ENCODE assay signal across 12 cellular contexts in genomic region chr9:96852676-96853075, GRCh38. TPM values are rescaled to one million over a fixed set of nuclear protein-coding genes. Genes with fewer than 3 reads are reported as not detected.
DNase-seq lines count a peak whose midpoint lies in the region; ATAC-seq, FAIRE-seq and TF ChIP-seq lines count a peak whose summit lies in the region.
"Had no signal": no experiment of that assay in that cellular context is flagged by ENCODE, and none has a peak within 500 bp of the region (broad histone marks: within the 10 kb centered on the region; RNA-seq: fewer than 3 reads in every experiment).

No MANE protein-coding gene starts in this region.

- H3K27ac ChIP-seq in HepG2 (ENCODE audit: extremely low read length, insufficient read depth, low read length) (no peak overlapping the region), right lobe of liver (no peak overlapping the region), keratinocyte (ENCODE audit: control insufficient read depth, insufficient read depth, low read length) (no peak overlapping the region)

- DNase-seq in HepG2 (ENCODE audit: low spot score) (no peak), right lobe of liver (no peak), keratinocyte (ENCODE audit: low read depth, low spot score) (no peak), type B pancreatic cell (ENCODE audit: extremely low spot score, unreplicated experiment) (no peak), NCI-H1694 (lab: John Stamatoyannopoulos, UW) (no peak), NCI-H2171 (lab: John Stamatoyannopoulos, UW) (no peak)
- no peak for DNase-seq in activated CD8-positive, alpha-beta T cell treated with anti-CD3 and anti-CD28 coated beads for 36 hours
- DNase-seq: cortex of kidney, NCI-H1417, occipital lobe had no signal

- peak overlapping the region; percentile 87 for H3K4me2 ChIP-seq in HepG2 (ENCODE audit: low read depth, low read length)
- peak overlapping the region; percentile 98 for H3K4me2 ChIP-seq in keratinocyte (ENCODE audit: control insufficient read depth, extremely low read depth, insufficient read depth, low read depth, low read length)

- H3K27me3 Mint-ChIP-seq in activated CD8-positive, alpha-beta T cell treated with anti-CD3 and anti-CD28 coated beads for 36 hours, result peaks cover 15% of the 10 kb centered on the region
- H3K27me3 Mint-ChIP-seq in type B pancreatic cell, result no peaks in the 10 kb centered on the region

- no peaks in the 10 kb centered on the region for H3K27me3 ChIP-seq in HepG2 (ENCODE audit: control insufficient read depth in 1 of 2, insufficient read depth in 2 of 2, low read length in 2 of 2)
- H3K27me3 ChIP-seq in right lobe of liver, result no peaks in the 10 kb centered on the region
- H3K27me3 ChIP-seq in keratinocyte (ENCODE audit: control insufficient read depth, extremely low read depth, insufficient read depth, low read length), result no peaks in the 10 kb centered on the region

- peaks cover 8% of the 10 kb centered on the region for H3K9me3 ChIP-seq in HepG2 (ENCODE audit: low read length)
- H3K9me3 ChIP-seq in right lobe of liver, result no peaks in the 10 kb centered on the region
- H3K9me3 ChIP-seq in keratinocyte (ENCODE audit: control insufficient read depth, low read depth, low read length), result no peaks in the 10 kb centered on the region

- TF ChIP-seq POLR2A in HepG2 (IDR thresholded peaks at IDR 0.05; ENCODE audit: insufficient read depth in 1 of 2, low read depth in 2 of 2, low read length in 2 of 2) (no peak), right lobe of liver (IDR thresholded peaks at IDR 0.05) (no peak)

- TF ChIP-seq RAD21 in HepG2 (CRISPR knock-in tag; IDR thresholded peaks at IDR 0.05), result no peak

- 54% methylated on average over 4 of the region's 4 CpGs for WGBS in HepG2 (ENCODE audit: low lambda C conversion rate)
- 92% methylated on average over 4 of the region's 4 CpGs for WGBS in right lobe of liver (ENCODE audit: insufficient coverage, low coverage, low lambda C conversion rate, missing lambda C conversion rate)

- H3K36me3 Mint-ChIP-seq in activated CD8-positive, alpha-beta T cell treated with anti-CD3 and anti-CD28 coated beads for 36 hours (ENCODE audit: low read depth), result peaks cover 34% of the 10 kb centered on the region
- peaks cover 29% of the 10 kb centered on the region for H3K36me3 Mint-ChIP-seq in type B pancreatic cell

- POLR2A ChIA-PET in HepG2 (lab: Yijun Ruan, JAX), result no interaction called here
- POLR2A ChIA-PET in activated CD8-positive, alpha-beta T cell treated with anti-CD3 and anti-CD28 coated beads for 36 hours (lab: Charles Lee), result no interaction called here

- peaks cover 63% of the 10 kb centered on the region for H3K4me1 Mint-ChIP-seq in activated CD8-positive, alpha-beta T cell treated with anti-CD3 and anti-CD28 coated beads for 36 hours (ENCODE audit: low read depth)
- H3K4me1 Mint-ChIP-seq in type B pancreatic cell (ENCODE audit: unreplicated experiment), result peaks cover 34% of the 10 kb centered on the region

- H3K27ac Mint-ChIP-seq in activated CD8-positive, alpha-beta T cell treated with anti-CD3 and anti-CD28 coated beads for 36 hours, result no peak overlapping the region
- no peak overlapping the region for H3K27ac Mint-ChIP-seq in type B pancreatic cell

- TF ChIP-seq EP300 in HepG2 (IDR thresholded peaks at IDR 0.05; ENCODE audit: low read depth in 2 of 2, low read length in 2 of 2), result no peak
- TF ChIP-seq EP300 in HepG2 (CRISPR knock-in tag; IDR thresholded peaks at IDR 0.05; ENCODE audit: borderline replicate concordance), result no peak

- in situ Hi-C loops in HepG2 (cut with HindIII; ENCODE audit: extremely low pct_ligation_motif_present, low pct_unique_long_range_greater_than_20kb), result loop anchor here (10.0 to 25.0 kb wide), 2 partner anchors 542 to 760 kb away; no protein-coding TSS in a partner anchor

- peaks cover 3% of the 10 kb centered on the region for H3K9me1 ChIP-seq in keratinocyte (ENCODE audit: control insufficient read depth, extremely low read depth, insufficient read depth, low read length)

- H2AFZ ChIP-seq in HepG2 (ENCODE audit: low read length) (no peak overlapping the region), keratinocyte (ENCODE audit: control insufficient read depth, low read length) (no peak overlapping the region)

- ATAC-seq in HepG2 (no peak), right lobe of liver (no peak), GM21526 (IDR thresholded peaks at IDR 0.05; ENCODE audit: low FRiP score, unreplicated experiment) (no peak)
- ATAC-seq in activated CD8-positive, alpha-beta T cell treated with anti-CD3 and anti-CD28 coated beads for 36 hours, result no peak

- H3K79me2 ChIP-seq in HepG2 (ENCODE audit: insufficient read depth, low read length), result peaks cover 51% of the 10 kb centered on the region
- peaks cover 39% of the 10 kb centered on the region for H3K79me2 ChIP-seq in keratinocyte (ENCODE audit: control insufficient read depth, insufficient read depth, low read length)

- H4K20me1 ChIP-seq in HepG2 (ENCODE audit: insufficient read depth, low read length) (0 out of 2 replicates have a peak, but pooled peaks cover 6% of the 10 kb centered on the region), keratinocyte (ENCODE audit: control insufficient read depth, extremely low read depth, insufficient read depth, low read length) (peaks cover 3% of the 10 kb centered on the region)

- intact Hi-C loops in HepG2 (cut with micrococcal nuclease; ENCODE audit: unreplicated experiment), result loop anchor here (10.0 kb wide), 1 partner anchor 382 kb away; no protein-coding TSS in a partner anchor
- intact Hi-C loops in right lobe of liver (cut with DNase I), result no loop called here
- intact Hi-C loops in activated CD8-positive, alpha-beta T cell treated with anti-CD3 and anti-CD28 coated beads for 36 hours (cut with micrococcal nuclease), result loop anchor here (10.0 kb wide), 1 partner anchor 262 kb away; no protein-coding TSS in a partner anchor

- peak overlapping the region; percentile 82; the same call in 1 of the 2 replicates for H3K9ac ChIP-seq in HepG2 (ENCODE audit: insufficient read depth, low read depth, low read length)
- H3K9ac ChIP-seq in keratinocyte (ENCODE audit: control insufficient read depth, extremely low read depth, insufficient read depth, low read length), result no peak overlapping the region

- no peak for TF ChIP-seq CTCF in HepG2 (CRISPR knock-in tag; IDR thresholded peaks at IDR 0.05)
- TF ChIP-seq CTCF in right lobe of liver (IDR thresholded peaks at IDR 0.05), result no peak
- TF ChIP-seq CTCF in activated CD8-positive, alpha-beta T cell treated with anti-CD3 and anti-CD28 coated beads for 36 hours (IDR thresholded peaks at IDR 0.05), result no peak
- TF ChIP-seq CTCF in keratinocyte (optimal IDR thresholded peaks at IDR 0.05 in 1 of 3, IDR thresholded peaks at IDR 0.05 in 1 of 3, conservative IDR thresholded peaks at IDR 0.05 in 1 of 3; ENCODE audit: extremely low read depth in 1 of 3, insufficient read depth in 2 of 3, low read length in 3 of 3), result no peak
- no peak for TF ChIP-seq CTCF in type B pancreatic cell (conservative IDR thresholded peaks at IDR 0.05)

- H3K36me3 ChIP-seq in HepG2 (replicated peaks in 1 of 2; ENCODE audit: control insufficient read depth in 1 of 2, insufficient read depth in 2 of 2, low read length in 2 of 2) (peaks cover 2 to 4% of the 10 kb centered on the region in 2 experiments; a peak in 2 of 5 replicates), right lobe of liver (no peaks in the 10 kb centered on the region), keratinocyte (ENCODE audit: control insufficient read depth in 2 of 2, extremely low read depth in 1 of 2, insufficient read depth in 2 of 2, low read length in 2 of 2) (no peaks in the 10 kb centered on the region)

- H3K4me3 ChIP-seq in HepG2 (replicated peaks in 1 of 3; ENCODE audit: insufficient read depth in 1 of 3, low read depth in 2 of 3, low read length in 3 of 3) (peak overlapping the region; percentile 78 to 84 (median 83); a peak in 5 of 6 replicates), right lobe of liver (no peak overlapping the region), keratinocyte (ENCODE audit: control insufficient read depth in 2 of 3, extremely low read depth in 1 of 3, insufficient read depth in 2 of 3, low read depth in 1 of 3, low read length in 3 of 3) (peak overlapping the region in 2 of 3 experiments; percentile 88 to 90)

- FAIRE-seq in HepG2 (lab: Jason Lieb, UNC) (no peak), keratinocyte (lab: Jason Lieb, UNC) (no peak)
- FAIRE-seq: RCC 7860 had no signal

- dilution Hi-C loops in keratinocyte (cut with MboI; ENCODE audit: extremely low pct_ligation_motif_present, low sequenced_read_pairs), result no loop called here

- peaks cover 57% of the 10 kb centered on the region for H3K4me1 ChIP-seq in HepG2 (ENCODE audit: insufficient read depth, low read length)
- H3K4me1 ChIP-seq in right lobe of liver, result peaks cover 0 to 35% (median 10%) of the 10 kb centered on the region in 4 donors
- H3K4me1 ChIP-seq in keratinocyte (ENCODE audit: control insufficient read depth, extremely low read depth, insufficient read depth, low read length), result peaks cover 25% of the 10 kb centered on the region

- BruUV-seq in HepG2 (replicated peaks; lab: Mats Ljungman, UMichigan), result no TSS peak

- peaks cover 8% of the 10 kb centered on the region for H3K9me3 Mint-ChIP-seq in activated CD8-positive, alpha-beta T cell treated with anti-CD3 and anti-CD28 coated beads for 36 hours
- H3K9me3 Mint-ChIP-seq in type B pancreatic cell, result no peaks in the 10 kb centered on the region

- H3K4me3 Mint-ChIP-seq in activated CD8-positive, alpha-beta T cell treated with anti-CD3 and anti-CD28 coated beads for 36 hours, result peak overlapping the region; percentile 96
- H3K4me3 Mint-ChIP-seq in type B pancreatic cell, result peak overlapping the region; percentile 100

- CTCF ChIA-PET in HepG2 (lab: Yijun Ruan, JAX; ENCODE audit: low intra/inter-chr PET ratio, low total read pairs), result no interaction called here
- CTCF ChIA-PET in activated CD8-positive, alpha-beta T cell treated with anti-CD3 and anti-CD28 coated beads for 36 hours (lab: Charles Lee), result interaction anchor here (0.6 kb wide), 1 partner anchor 186 kb away, joined by 3 read pairs; no protein-coding TSS in a partner anchor

RNA-seq across cellular contexts. Expression of gene ZNF782, which starts 1.6 kb away (rescaled TPM):
- total RNA-seq in HepG2 (2016; rRNA removed; fragmentation: Illumina TruSeq; extraction: Trizol), result 4.7 and 4.9 TPM in 2 replicates
- total RNA-seq in HepG2 (2016; cell fraction: cytosol; rRNA removed; fragmentation: Illumina TruSeq; extraction: Trizol; ENCODE audit: low read depth), result 0.88 and 2.2 TPM in 2 replicates
- 3.9 and 5.8 TPM in 2 replicates for total RNA-seq in HepG2 (2016; cell fraction: insoluble cytoplasmic fraction; rRNA removed; fragmentation: Illumina TruSeq; extraction: Trizol)
- total RNA-seq in HepG2 (2016; cell fraction: membrane; rRNA removed; fragmentation: Illumina TruSeq; extraction: Trizol), result 3.4 TPM in 2 replicates
- 10.7 and 14.7 TPM in 2 replicates for total RNA-seq in HepG2 (2016; cell fraction: nucleus; rRNA removed; fragmentation: Illumina TruSeq; extraction: Trizol)
- polyA plus RNA-seq in HepG2 (2011; rRNA removed), result 1.4 and 1.5 TPM in 2 replicates
- 0.50 and 0.88 TPM in 2 replicates for polyA plus RNA-seq in HepG2 (2011; cell fraction: cytosol; rRNA removed)
- 2.1 TPM in 2 replicates for polyA plus RNA-seq in HepG2 (2011; cell fraction: nucleus; rRNA removed)
- polyA plus RNA-seq in HepG2 (2012), result 1.4 and 1.6 TPM in 2 replicates
- 1.5 and 1.7 TPM in 2 replicates for polyA plus RNA-seq in HepG2 (2016; cell fraction: cytosol; fragmentation: Illumina TruSeq; extraction: Trizol; ENCODE audit: low read depth)
- polyA plus RNA-seq in HepG2 (2016; cell fraction: insoluble cytoplasmic fraction; fragmentation: Illumina TruSeq; extraction: Trizol; ENCODE audit: low read depth), result 2.1 and 2.3 TPM in 2 replicates
- 2.1 and 2.4 TPM in 2 replicates for polyA plus RNA-seq in HepG2 (2016; cell fraction: membrane; fragmentation: Illumina TruSeq; extraction: Trizol; ENCODE audit: low read depth)
- polyA plus RNA-seq in HepG2 (2016; cell fraction: nucleus; fragmentation: Illumina TruSeq; extraction: Trizol; ENCODE audit: insufficient read depth, low read depth), result 4.9 and 5.3 TPM in 2 replicates
- 2.2 and 9.6 TPM in 2 replicates for polyA minus RNA-seq in HepG2 (2011; rRNA and poly(A)+ RNA removed; ENCODE audit: low replicate concordance)
- 1.5 and 2.2 TPM in 2 replicates for polyA minus RNA-seq in HepG2 (2011; cell fraction: cytosol; rRNA and poly(A)+ RNA removed)
- 18.7 and 20.3 TPM in 2 replicates for polyA minus RNA-seq in HepG2 (2011; cell fraction: nucleus; rRNA and poly(A)+ RNA removed)
- total RNA-seq in right lobe of liver, result 1 to 10 TPM; 2.1 to 3.7 (median 3.0) TPM
- 1 to 10 TPM; 4.7 to 5.0 TPM for total RNA-seq in activated CD8-positive, alpha-beta T cell treated with anti-CD3 and anti-CD28 coated beads for 36 hours
- 1.2 to 2.0 TPM (median 1.4 TPM) in 3 replicates for polyA plus RNA-seq in keratinocyte
- polyA plus RNA-seq in keratinocyte (2011; ENCODE audit: low read depth), result 3.6 TPM
- 0.84 and 0.96 TPM in 2 replicates for polyA plus RNA-seq in keratinocyte (2011; cell fraction: cytosol; rRNA removed)
- polyA plus RNA-seq in keratinocyte (2011; cell fraction: nucleus; rRNA removed), result 3.6 and 4.7 TPM in 2 replicates
- 1.5 and 1.6 TPM in 2 replicates for polyA plus RNA-seq in keratinocyte (2012; ENCODE audit: low replicate concordance)
- 0.39 to 4.4 TPM (median 1.5 TPM) in 3 replicates for polyA minus RNA-seq in keratinocyte
- 3.3 TPM for polyA minus RNA-seq in keratinocyte (2011; cell fraction: cytosol; rRNA and poly(A)+ RNA removed)
- polyA minus RNA-seq in keratinocyte (2011; cell fraction: nucleus; rRNA and poly(A)+ RNA removed), result 5.2 and 11.6 TPM in 2 replicates
- 5.3 and 5.4 TPM in 2 replicates for total RNA-seq in type B pancreatic cell (ENCODE audit: low replicate concordance)

Comparison
In these comparisons a context has a peak if more than half of its experiments do, and no peak if none do; other contexts are left out.
1. H3K4me3 ChIP-seq: peak in HepG2 (3 of 3) and keratinocyte (2 of 3); none in right lobe of liver (0 of 3).
2. intact Hi-C loops: an anchor here in HepG2 (10.0 kb wide) and activated CD8-positive, alpha-beta T cell treated with anti-CD3 and anti-CD28 coated beads for 36 hours (10.0 kb wide); none called in right lobe of liver.